ENCODE assay signal across 8 cellular contexts in genomic region chr7:99473315-99473596, GRCh38. TPM values are rescaled to one million over a fixed set of nuclear protein-coding genes. Genes with fewer than 3 reads are reported as not detected.
DNase-seq lines count a peak whose midpoint lies in the region; TF ChIP-seq lines count a peak whose summit lies in the region.

No MANE protein-coding gene starts in this region.

- H3K27me3 Mint-ChIP-seq in activated CD4-positive, alpha-beta memory T cell treated with anti-CD3 and anti-CD28 coated beads for 36 hours: no peaks in the 10 kb centered on the region

- H3K9me3 Mint-ChIP-seq in activated CD4-positive, alpha-beta memory T cell treated with anti-CD3 and anti-CD28 coated beads for 36 hours: no peaks in the 10 kb centered on the region

- H3K4me1 Mint-ChIP-seq in activated CD4-positive, alpha-beta memory T cell treated with anti-CD3 and anti-CD28 coated beads for 36 hours (ENCODE audit: low read depth): peaks cover 39% of the 10 kb centered on the region

- DNase-seq in AG20443 (ENCODE audit: low spot score) (peak; percentile 72), GM10248 (ENCODE audit: extremely low spot score) (peak; percentile 69), LHCN-M2 (ENCODE audit: low read depth) (peak; percentile 78), germinal center (ENCODE audit: low spot score) (peak; percentile 71), pons (ENCODE audit: low spot score) (peak; percentile 54), NCI-H524 (lab: John Stamatoyannopoulos, UW) (no peak), NCI-H187 (lab: John Stamatoyannopoulos, UW) (no peak)
- DNase-seq in activated CD4-positive, alpha-beta memory T cell treated with anti-CD3 and anti-CD28 coated beads for 36 hours: peak; percentile 20

- CTCF ChIA-PET in GM10248 (lab: Yijun Ruan, JAX): no interaction called here
- CTCF ChIA-PET in activated CD4-positive, alpha-beta memory T cell treated with anti-CD3 and anti-CD28 coated beads for 36 hours (lab: Charles Lee): interaction anchor here (1.1 kb wide), 1 partner anchor 18 kb away, joined by 3 read pairs; no protein-coding TSS in a partner anchor

- POLR2A ChIA-PET in GM10248 (lab: Yijun Ruan, JAX): no interaction called here
- POLR2A ChIA-PET in activated CD4-positive, alpha-beta memory T cell treated with anti-CD3 and anti-CD28 coated beads for 36 hours (lab: Charles Lee): interaction anchor here (2.4 kb wide), 1 partner anchor 27 kb away, joined by 9 read pairs; the partner anchor contains the start of gene ZNF394

- H3K36me3 Mint-ChIP-seq in activated CD4-positive, alpha-beta memory T cell treated with anti-CD3 and anti-CD28 coated beads for 36 hours: peaks cover 4% of the 10 kb centered on the region

- no peak for TF ChIP-seq CTCF in GM10248 (IDR thresholded peaks at IDR 0.05; ENCODE audit: control extremely low read depth, extremely low read depth, low read depth, missing control alignments)

- H3K27ac Mint-ChIP-seq in activated CD4-positive, alpha-beta memory T cell treated with anti-CD3 and anti-CD28 coated beads for 36 hours: peak overlapping the region; percentile 88

- intact Hi-C loops in activated CD4-positive, alpha-beta memory T cell treated with anti-CD3 and anti-CD28 coated beads for 36 hours (cut with micrococcal nuclease): loop anchor here (1.0 to 10.0 kb wide), 4 partner anchors 34 to 442 kb away; partner anchors contain the start of genes BUD31, CPSF4, PDAP1 and PTCD1

- peak overlapping the region; percentile 100 for H3K4me3 Mint-ChIP-seq in activated CD4-positive, alpha-beta memory T cell treated with anti-CD3 and anti-CD28 coated beads for 36 hours

RNA-seq across cellular contexts. Expression of gene ZNF789, which starts 0.6 kb away (rescaled TPM):
- 5.1 and 8.4 TPM in 2 replicates for total RNA-seq in LHCN-M2 (2014; rRNA removed)
- 9.4 TPM for polyA plus RNA-seq in LHCN-M2 (2012)
- total RNA-seq in activated CD4-positive, alpha-beta memory T cell treated with anti-CD3 and anti-CD28 coated beads for 36 hours: 10 to 100 TPM; 14.2 to 15.6 TPM

RNA-seq across cellular contexts. Expression of gene ATP5MF, which starts 7.3 kb away (rescaled TPM):
- 2,193 and 2,868 TPM in 2 replicates for total RNA-seq in LHCN-M2 (2014; rRNA removed)
- 1,989 TPM for polyA plus RNA-seq in LHCN-M2 (2012)
- total RNA-seq in activated CD4-positive, alpha-beta memory T cell treated with anti-CD3 and anti-CD28 coated beads for 36 hours: 100 to 1,000 TPM; 366 to 374 TPM

RNA-seq across cellular contexts. Expression of gene ZNF394, which starts 26.8 kb away (rescaled TPM):
- 19.0 and 20.7 TPM in 2 replicates for total RNA-seq in LHCN-M2 (2014; rRNA removed)
- polyA plus RNA-seq in LHCN-M2 (2012): 13.6 TPM
- total RNA-seq in activated CD4-positive, alpha-beta memory T cell treated with anti-CD3 and anti-CD28 coated beads for 36 hours: 10 to 100 TPM; 26.2 to 27.7 TPM

RNA-seq across cellular contexts. Expression of gene ZKSCAN5, which starts 31.2 kb away (rescaled TPM):
- total RNA-seq in LHCN-M2 (2014; rRNA removed): 18.7 and 22.6 TPM in 2 replicates
- 8.6 TPM for polyA plus RNA-seq in LHCN-M2 (2012)
- 1 to 10 TPM; 7.6 to 7.7 TPM for total RNA-seq in activated CD4-positive, alpha-beta memory T cell treated with anti-CD3 and anti-CD28 coated beads for 36 hours

RNA-seq across cellular contexts. Expression of gene CPSF4, which starts 34.5 kb away (rescaled TPM):
- 69.6 and 75.0 TPM in 2 replicates for total RNA-seq in LHCN-M2 (2014; rRNA removed)
- 47.0 TPM for polyA plus RNA-seq in LHCN-M2 (2012)
- 10 to 100 TPM; 57.7 to 60.3 TPM for total RNA-seq in activated CD4-positive, alpha-beta memory T cell treated with anti-CD3 and anti-CD28 coated beads for 36 hours

Comparison
In these comparisons a context has a peak if more than half of its experiments do, and no peak if none do; other contexts are left out.
1. DNase-seq: peak in AG20443 (single experiment), GM10248 (single experiment), LHCN-M2 (single experiment), activated CD4-positive, alpha-beta memory T cell treated with anti-CD3 and anti-CD28 coated beads for 36 hours (single experiment), germinal center (single experiment) and pons (single experiment); none in NCI-H524 (0 of 2) and NCI-H187 (0 of 2).